ENCODE assay signal across 8 cellular contexts in genomic region chr19:12639901-12640613, GRCh38. TPM values are rescaled to one million over a fixed set of nuclear protein-coding genes. Genes with fewer than 3 reads are reported as not detected.
A peak's percentile ranks its signal among the peaks of the same experiment; 100 is the strongest.
DNase-seq lines count a peak whose midpoint lies in the region; ATAC-seq and TF ChIP-seq lines count a peak whose summit lies in the region.

No MANE protein-coding gene starts in this region.

- 0 out of 2 replicates have a peak, but pooled peaks cover 3% of the 10 kb centered on the region for H3K4me1 ChIP-seq in HUES6 (ENCODE audit: control insufficient read depth, insufficient read depth, low read length)
- peaks cover 2 to 10% (median 8%) of the 10 kb centered on the region in 5 donors for H3K4me1 ChIP-seq in subcutaneous abdominal adipose tissue (ENCODE audit: control insufficient read depth in 5 of 5, insufficient read depth in 5 of 5, low read length in 5 of 5)

- H3K9ac ChIP-seq in HUES6 (ENCODE audit: low read length), result peak overlapping the region; percentile 37
- H3K9ac ChIP-seq in subcutaneous abdominal adipose tissue (ENCODE audit: low read length in 5 of 5), result peak overlapping the region in 3 of 5 donors; percentile 39 to 71 (median 64)

- H3K9me3 ChIP-seq in HUES6 (ENCODE audit: control insufficient read depth, insufficient read depth, low read depth, low read length), result 0 out of 2 replicates have a peak, but pooled peaks cover 3% of the 10 kb centered on the region
- no peaks in the 10 kb centered on the region for H3K9me3 ChIP-seq in subcutaneous abdominal adipose tissue (ENCODE audit: control insufficient read depth in 5 of 5, low read length in 5 of 5)

- no peak overlapping the region for H3K27ac ChIP-seq in HUES6 (ENCODE audit: low read depth, low read length)
- H3K27ac ChIP-seq in RWPE1, result no peak overlapping the region
- no peak overlapping the region for H3K27ac ChIP-seq in subcutaneous abdominal adipose tissue (ENCODE audit: low read depth, low read length)

- H3K36me3 ChIP-seq in HUES6 (ENCODE audit: control insufficient read depth, insufficient read depth, low read length) (no peaks in the 10 kb centered on the region), subcutaneous abdominal adipose tissue (ENCODE audit: control insufficient read depth in 5 of 5, insufficient read depth in 5 of 5, low read length in 5 of 5) (peaks cover 0 to 3% (median 0%) of the 10 kb centered on the region in 5 donors)

- TF ChIP-seq CTCF in RWPE1 (conservative IDR thresholded peaks at IDR 0.05; ENCODE audit: low read depth), result peak; percentile 72

- peak; percentile 85 for DNase-seq in ELR (ENCODE audit: low read depth)
- peak; percentile 67 for DNase-seq in RWPE1 (ENCODE audit: low spot score)
- DNase-seq in activated gamma-delta T cell treated with anti-CD3 and anti-CD28 coated beads, Interleukin-2, amount 50 U/mL, for 16 hours (ENCODE audit: low read depth), result peak; percentile 81
- DNase-seq in glomerular endothelial cell (ENCODE audit: extremely low read depth, low read depth, low spot score), result peak; percentile 31
- peak; percentile 44 for DNase-seq in occipital lobe (lab: John Stamatoyannopoulos, UW)

- H3K4me3 ChIP-seq in HUES6 (ENCODE audit: low read depth, low read length) (peak overlapping the region; percentile 57), subcutaneous abdominal adipose tissue (ENCODE audit: low read depth in 1 of 5, low read length in 5 of 5) (peak overlapping the region; percentile 19 to 62 (median 48))

- POLR2A ChIA-PET in RWPE1 (lab: Yijun Ruan, JAX; ENCODE audit: low non-redundant PET), result no interaction called here

- CTCF ChIA-PET in RWPE1 (lab: Yijun Ruan, JAX), result interaction anchor here (0.5 to 1.0 kb wide), 8 partner anchors 9 to 978 kb away, joined by 3 to 6 read pairs (median 4); partner anchors contain the start of gene MAN2B1

- no peak for ATAC-seq in GM21529 (IDR thresholded peaks at IDR 0.05; ENCODE audit: unreplicated experiment)

- H3K27me3 ChIP-seq in HUES6 (ENCODE audit: control insufficient read depth, insufficient read depth, low read length), result 0 out of 2 replicates have a peak, but pooled peaks cover 2% of the 10 kb centered on the region
- no peaks in the 10 kb centered on the region for H3K27me3 ChIP-seq in subcutaneous abdominal adipose tissue (ENCODE audit: control insufficient read depth in 5 of 5, insufficient read depth in 4 of 5, low read length in 5 of 5)

RNA-seq across cellular contexts. Expression of gene MAN2B1, which starts 26.5 kb away (rescaled TPM):
- total RNA-seq in glomerular endothelial cell (108 and 113 TPM in 2 replicates), occipital lobe (17.2 TPM)

RNA-seq across cellular contexts. Expression of gene WDR83, which starts 26.6 kb away (rescaled TPM):
- 10.2 and 13.8 TPM in 2 replicates for total RNA-seq in glomerular endothelial cell
- 10.3 TPM for total RNA-seq in occipital lobe

RNA-seq across cellular contexts. Expression of gene ZNF791, which starts 29.3 kb away (rescaled TPM):
- total RNA-seq in glomerular endothelial cell (13.0 and 13.5 TPM in 2 replicates), occipital lobe (27.6 TPM)

RNA-seq across cellular contexts. Expression of gene ZNF490, which starts 29.4 kb away (rescaled TPM):
- 8.1 and 8.6 TPM in 2 replicates for total RNA-seq in glomerular endothelial cell
- 11.4 TPM for total RNA-seq in occipital lobe

RNA-seq across cellular contexts. Expression of gene DHPS, which starts 41.6 kb away (rescaled TPM):
- total RNA-seq in glomerular endothelial cell, result 86.9 and 87.5 TPM in 2 replicates
- total RNA-seq in occipital lobe, result 79.7 TPM

Comparison
In these comparisons a context has a peak if more than half of its experiments do, and no peak if none do; other contexts are left out.
1. DNase-seq: peak in every context shown above with its lines; median percentile 85 in ELR; 81 in activated gamma-delta T cell treated with anti-CD3 and anti-CD28 coated beads, Interleukin-2, amount 50 U/mL, for 16 hours; 67 in RWPE1; 44 in occipital lobe; 31 in glomerular endothelial cell.